Comparison of ENCODE assay signal across 7 cellular contexts in genomic region chr9:120348951-120349429, GRCh38.
DNase-seq lines count a peak whose midpoint lies in the region; ATAC-seq and TF ChIP-seq lines count a peak whose summit lies in the region.

No MANE protein-coding gene starts in this region.

- TF ChIP-seq CTCF in OCI-LY7 (conservative IDR thresholded peaks at IDR 0.05; ENCODE audit: low read length) (peak; percentile 81), epithelial cell of esophagus (IDR thresholded peaks at IDR 0.05; ENCODE audit: insufficient read depth, low read depth, low read length, missing control alignments) (peak; percentile 62)

- H4K20me1 ChIP-seq in OCI-LY7 (ENCODE audit: insufficient read depth, low read length): no peaks in the 10 kb centered on the region

- peak; percentile 52 for ATAC-seq in HG03354 (IDR thresholded peaks at IDR 0.05; ENCODE audit: poor library complexity, severe bottlenecking, unreplicated experiment)

- H3K9ac ChIP-seq in ES-I3 (ENCODE audit: low read depth, low read length): peak overlapping the region; percentile 43; the same call in 1 of the 2 replicates

- no peak overlapping the region for H2AFZ ChIP-seq in OCI-LY7 (ENCODE audit: low read length)

- 0 out of 2 replicates have a peak, but pooled peaks cover 4% of the 10 kb centered on the region for H3K9me3 ChIP-seq in ES-I3 (ENCODE audit: control insufficient read depth, insufficient read depth, low read length)
- H3K9me3 ChIP-seq in OCI-LY7 (ENCODE audit: low read length): no peaks in the 10 kb centered on the region

- no TSS peak for BruUV-seq in OCI-LY7 (replicated peaks; lab: Mats Ljungman, UMichigan)

- POLR2A ChIA-PET in OCI-LY7 (lab: Charles Lee): interaction anchor here (0.6 to 0.7 kb wide), 2 partner anchors 12 to 463 kb away, joined by 3 read pairs; no protein-coding TSS in a partner anchor

- H3K79me2 ChIP-seq in OCI-LY7 (ENCODE audit: insufficient read depth, low read depth, low read length): no peaks in the 10 kb centered on the region

- H3K4me2 ChIP-seq in OCI-LY7 (ENCODE audit: low read length): no peak overlapping the region

- no peaks in the 10 kb centered on the region for H3K36me3 ChIP-seq in ES-I3 (ENCODE audit: insufficient read depth, low read length)
- H3K36me3 ChIP-seq in OCI-LY7 (ENCODE audit: insufficient read depth, low read length): no peaks in the 10 kb centered on the region

- DNase-seq in OCI-LY7 (ENCODE audit: low spot score) (peak; percentile 45), epithelial cell of esophagus (ENCODE audit: low read depth) (peak; percentile 60), myocyte (ENCODE audit: low read depth) (peak; percentile 49), T-helper 1 cell (no peak), MV-4-11 (lab: John Stamatoyannopoulos, UW) (no peak)

- CTCF ChIA-PET in OCI-LY7 (lab: Charles Lee; ENCODE audit: unreplicated experiment): no interaction called here

- intact Hi-C loops in OCI-LY7 (cut with micrococcal nuclease; ENCODE audit: unreplicated experiment): loop anchor here (2.0 kb wide), 1 partner anchor 792 kb away; no protein-coding TSS in a partner anchor

- H3K4me1 ChIP-seq in ES-I3 (ENCODE audit: insufficient read depth, low read length) (no peaks in the 10 kb centered on the region), OCI-LY7 (ENCODE audit: insufficient read depth, low read length, poor library complexity, severe bottlenecking) (no peaks in the 10 kb centered on the region)

- no peak overlapping the region for H3K27ac ChIP-seq in OCI-LY7 (ENCODE audit: low read depth, low read length, poor library complexity, severe bottlenecking)

- no peaks in the 10 kb centered on the region for H3K9me2 ChIP-seq in OCI-LY7 (ENCODE audit: insufficient read depth, low read length)

- H3K4me3 ChIP-seq in OCI-LY7 (ENCODE audit: low read depth, low read length, poor library complexity, severe bottlenecking): no peak overlapping the region
- H3K4me3 ChIP-seq in epithelial cell of esophagus (ENCODE audit: low read length): no peak overlapping the region

Comparison
In these comparisons a context has a peak if more than half of its experiments do, and no peak if none do; other contexts are left out.
1. DNase-seq: peak in OCI-LY7 (single experiment), epithelial cell of esophagus (single experiment) and myocyte (single experiment); none in T-helper 1 cell (0 of 5) and MV-4-11 (single experiment).